Comparison of ENCODE assay signal across 7 cellular contexts in the genomic region with DNA sequence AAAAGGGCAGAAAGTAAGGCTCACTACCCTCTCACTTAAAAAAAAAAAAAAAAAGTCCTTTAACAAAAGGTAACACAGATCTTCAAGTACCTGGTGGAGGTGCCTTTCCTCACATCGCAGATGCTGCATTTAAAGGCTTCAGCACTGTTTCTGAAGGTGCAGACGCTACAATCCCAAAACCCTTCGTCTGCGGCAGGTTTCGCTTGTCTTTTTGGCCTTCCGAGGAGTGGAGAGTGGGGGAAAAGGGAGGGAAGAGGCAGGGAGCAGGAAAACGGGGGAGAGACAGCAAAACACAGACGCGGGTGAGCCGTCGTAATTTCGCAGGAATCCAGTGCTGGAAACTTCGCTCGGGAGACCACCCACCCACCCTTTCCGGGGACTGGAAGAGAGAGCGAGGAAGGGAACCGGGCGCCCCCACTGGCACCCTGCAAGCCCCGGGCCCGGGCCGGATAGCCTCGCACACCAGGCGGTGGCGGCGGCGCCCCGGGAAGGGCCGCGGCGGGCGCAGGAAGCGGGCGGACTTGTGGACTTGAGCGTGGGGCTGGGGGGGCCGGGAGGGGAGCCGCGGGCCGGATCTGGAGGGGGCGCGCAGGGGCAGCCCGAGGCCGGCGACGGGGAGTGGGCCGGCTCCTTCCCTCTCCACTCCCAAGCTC. TPM values are rescaled to one million over a fixed set of nuclear protein-coding genes. Genes with fewer than 3 reads are reported as not detected.
DNase-seq lines count a peak whose midpoint lies in the region; ATAC-seq, FAIRE-seq and TF ChIP-seq lines count a peak whose summit lies in the region.

Gene RYBP (minus strand): TSS at position 216 of the 653 bp plus-strand sequence.

- peak within 1 kb of the TSS; percentile 86 for H2AFZ ChIP-seq in osteoblast (ENCODE audit: low read length)

- peaks cover 37% of the 10 kb centered on the region for H3K36me3 Mint-ChIP-seq in activated T-cell treated with anti-CD3 and anti-CD28 coated beads, Interleukin-2, amount 50 U/mL, for 4 hours (ENCODE audit: insufficient read depth)

- TF ChIP-seq POLR2A in NB4 (IDR thresholded peaks at IDR 0.05; ENCODE audit: extremely low read depth, insufficient read length), result peak; percentile 1

- no peaks in the 10 kb centered on the region for H3K9me3 ChIP-seq in osteoblast (ENCODE audit: low read depth, low read length)

- peaks cover 9% of the 10 kb centered on the region for H3K27me3 Mint-ChIP-seq in activated T-cell treated with anti-CD3 and anti-CD28 coated beads, Interleukin-2, amount 50 U/mL, for 4 hours (ENCODE audit: low read depth)

- peak within 1 kb of the TSS; percentile 96 for H3K4me2 ChIP-seq in osteoblast (ENCODE audit: insufficient read depth, low read length)

- H3K4me3 Mint-ChIP-seq in activated T-cell treated with anti-CD3 and anti-CD28 coated beads, Interleukin-2, amount 50 U/mL, for 4 hours, result peak within 1 kb of the TSS; percentile 97

- peaks cover 43% of the 10 kb centered on the region for H3K4me1 Mint-ChIP-seq in activated T-cell treated with anti-CD3 and anti-CD28 coated beads, Interleukin-2, amount 50 U/mL, for 4 hours (ENCODE audit: low read depth)

- ATAC-seq in activated T-cell treated with anti-CD3 and anti-CD28 coated beads, Interleukin-2, amount 50 U/mL, for 4 hours, result peak; percentile 12 to 27

- H3K27ac ChIP-seq in osteoblast (ENCODE audit: low read depth, low read length), result peak within 1 kb of the TSS; percentile 84

- peaks cover 7% of the 10 kb centered on the region for H3K4me1 ChIP-seq in osteoblast (ENCODE audit: insufficient read depth, low read length)

- peaks cover 50% of the 10 kb centered on the region for H4K20me1 ChIP-seq in osteoblast (ENCODE audit: insufficient read depth, low read length)

- no peak for DNase-seq in GM13977 (ENCODE audit: low spot score)
- peak; percentile 45 for DNase-seq in HCEC 1CT
- DNase-seq in NB4 (ENCODE audit: low read depth), result no peak
- peak; percentile 14 for DNase-seq in activated T-cell treated with anti-CD3 and anti-CD28 coated beads, Interleukin-2, amount 50 U/mL, for 4 hours
- DNase-seq in frontal cortex (ENCODE audit: low spot score in 2 of 2), result no peak
- DNase-seq in osteoblast (ENCODE audit: insufficient read length, low spot score, missing footprints), result peak; percentile 55
- DNase-seq in SKM-1 treated with dmso at 0.1 percent for 144 hours (lab: John Stamatoyannopoulos, UW; ENCODE audit: unreplicated experiment), result no peak

- H3K9me3 Mint-ChIP-seq in activated T-cell treated with anti-CD3 and anti-CD28 coated beads, Interleukin-2, amount 50 U/mL, for 4 hours, result peaks cover 7% of the 10 kb centered on the region

- peak; percentile 26 for TF ChIP-seq CTCF in GM13977 (IDR thresholded peaks at IDR 0.05; ENCODE audit: extremely low read depth, insufficient read depth, missing control alignments)
- TF ChIP-seq CTCF in NB4 (IDR thresholded peaks at IDR 0.05; ENCODE audit: low read depth, low read length), result peak; percentile 6
- TF ChIP-seq CTCF in osteoblast (IDR thresholded peaks at IDR 0.05; ENCODE audit: extremely low read depth, low read depth, low read length), result no peak

- no peak for FAIRE-seq in frontal cortex (lab: Jason Lieb, UNC)

- H3K36me3 ChIP-seq in osteoblast (ENCODE audit: insufficient read depth, low read length), result no peaks in the 10 kb centered on the region

- peak within 1 kb of the TSS; percentile 92 for H3K4me3 ChIP-seq in NB4 (ENCODE audit: low read depth, low read length)
- peak within 1 kb of the TSS; percentile 87 for H3K4me3 ChIP-seq in osteoblast (ENCODE audit: insufficient read depth, low read length)

- peaks cover 53% of the 10 kb centered on the region for H3K79me2 ChIP-seq in osteoblast (ENCODE audit: insufficient read depth, low read length)

- peaks cover 10% of the 10 kb centered on the region for H3K27me3 ChIP-seq in osteoblast (ENCODE audit: insufficient read depth, low read length)

- in situ Hi-C loops in GM13977 (cut with MboI; ENCODE audit: low pct_unique_long_range_greater_than_20kb, low sequenced_read_pairs, unreplicated experiment), result loop anchor here (10.0 to 25.0 kb wide), 2 partner anchors 272 to 359 kb away; no protein-coding TSS in a partner anchor

RNA-seq across cellular contexts. Expression of gene RYBP, which starts in this region (rescaled TPM):
- total RNA-seq in activated T-cell treated with anti-CD3 and anti-CD28 coated beads, Interleukin-2, amount 50 U/mL, for 4 hours, result 10 to 100 TPM; 23.5 to 25.9 (median 25.8) TPM
- total RNA-seq in frontal cortex, result 30.6 TPM
- 19.9 and 25.6 TPM in 2 replicates for total RNA-seq in osteoblast

Comparison
In these comparisons a context has a peak if more than half of its experiments do, and no peak if none do; other contexts are left out.
1. DNase-seq: peak in HCEC 1CT (single experiment), activated T-cell treated with anti-CD3 and anti-CD28 coated beads, Interleukin-2, amount 50 U/mL, for 4 hours (single experiment) and osteoblast (single experiment); none in GM13977 (single experiment), NB4 (single experiment), frontal cortex (0 of 2) and SKM-1 treated with dmso at 0.1 percent for 144 hours (single experiment).